In the genomic region with DNA sequence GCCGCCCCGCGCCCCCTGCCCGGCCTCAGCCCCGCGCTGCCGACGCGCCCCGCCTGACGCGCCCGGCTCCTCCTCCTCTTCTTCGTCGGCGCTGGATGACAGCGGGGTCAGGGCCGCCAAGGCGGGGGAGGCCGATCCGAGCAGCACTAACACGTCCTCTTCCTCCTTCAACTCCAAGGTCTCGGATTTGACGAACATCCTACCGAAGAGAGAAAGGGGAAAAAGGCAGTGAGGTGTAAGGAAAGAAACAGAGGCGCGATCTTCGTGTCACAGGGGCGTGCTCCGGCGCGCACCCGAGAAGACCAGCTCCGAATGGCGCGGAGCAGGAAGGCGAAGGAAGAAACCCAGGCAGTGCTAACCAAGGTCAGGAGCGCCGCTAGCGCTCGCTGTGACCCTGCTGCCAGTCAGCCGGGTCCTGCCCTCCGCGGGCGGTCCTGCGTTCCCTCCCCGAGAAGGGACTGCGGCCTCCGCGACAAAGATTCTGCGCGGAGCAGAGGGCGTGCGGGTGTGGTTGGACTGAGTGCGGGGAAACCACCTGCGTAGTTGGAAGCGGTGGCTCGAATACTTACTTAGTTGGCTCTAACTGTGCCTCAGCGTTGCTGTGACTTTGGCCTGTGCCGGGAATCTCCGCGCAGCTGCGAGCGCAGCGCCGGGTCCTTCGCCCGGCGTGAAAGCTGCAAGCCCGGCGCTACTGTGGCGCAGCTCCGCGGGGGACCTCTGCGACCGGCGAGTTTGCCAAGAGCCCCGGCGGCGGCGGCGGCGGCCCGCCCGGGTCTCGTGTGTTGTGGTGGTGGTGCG, we compare ENCODE assay signal across 1 cellular context.
TF ChIP-seq lines count a peak whose summit lies in the region.

No MANE protein-coding gene starts in this region.

TF ChIP-seq in K562, 482 proteins besides CTCF, POLR2A, EP300 and RAD21 (continued from another document):
- TF ChIP-seq, protein P1, sequence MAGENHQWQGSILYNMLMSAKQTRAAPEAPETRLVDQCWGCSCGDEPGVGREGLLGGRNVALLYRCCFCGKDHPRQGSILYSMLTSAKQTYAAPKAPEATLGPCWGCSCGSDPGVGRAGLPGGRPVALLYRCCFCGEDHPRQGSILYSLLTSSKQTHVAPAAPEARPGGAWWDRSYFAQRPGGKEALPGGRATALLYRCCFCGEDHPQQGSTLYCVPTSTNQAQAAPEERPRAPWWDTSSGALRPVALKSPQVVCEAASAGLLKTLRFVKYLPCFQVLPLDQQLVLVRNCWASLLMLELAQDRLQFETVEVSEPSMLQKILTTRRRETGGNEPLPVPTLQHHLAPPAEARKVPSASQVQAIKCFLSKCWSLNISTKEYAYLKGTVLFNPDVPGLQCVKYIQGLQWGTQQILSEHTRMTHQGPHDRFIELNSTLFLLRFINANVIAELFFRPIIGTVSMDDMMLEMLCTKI (IDR thresholded peaks at IDR 0.05; ENCODE audit: partially characterized antibody): no peak
- TF ChIP-seq TEAD2 (tag; IDR thresholded peaks at IDR 0.05): no peak
- peak; percentile 32 to 53; a peak in 3 of 4 replicates for TF ChIP-seq NRF1 (conservative IDR thresholded peaks at IDR 0.05 in 1 of 2, IDR thresholded peaks at IDR 0.05 in 1 of 2)
- TF ChIP-seq KAT2B (IDR thresholded peaks at IDR 0.05; ENCODE audit: low read depth, low read length): no peak
- no peak for TF ChIP-seq MECOM (CRISPR knock-in tag; IDR thresholded peaks at IDR 0.05)
- no peak for TF ChIP-seq TOE1 (IDR thresholded peaks at IDR 0.05; ENCODE audit: borderline replicate concordance)
- TF ChIP-seq TOE1 (CRISPR knock-in tag; IDR thresholded peaks at IDR 0.05; ENCODE audit: borderline replicate concordance, low read depth): no peak
- no peak for TF ChIP-seq NR2C1 (IDR thresholded peaks at IDR 0.05)
- peak; percentile 57; the same call in 1 of the 2 replicates for TF ChIP-seq NR2C1 (tag; IDR thresholded peaks at IDR 0.05)
- TF ChIP-seq, protein P2, sequence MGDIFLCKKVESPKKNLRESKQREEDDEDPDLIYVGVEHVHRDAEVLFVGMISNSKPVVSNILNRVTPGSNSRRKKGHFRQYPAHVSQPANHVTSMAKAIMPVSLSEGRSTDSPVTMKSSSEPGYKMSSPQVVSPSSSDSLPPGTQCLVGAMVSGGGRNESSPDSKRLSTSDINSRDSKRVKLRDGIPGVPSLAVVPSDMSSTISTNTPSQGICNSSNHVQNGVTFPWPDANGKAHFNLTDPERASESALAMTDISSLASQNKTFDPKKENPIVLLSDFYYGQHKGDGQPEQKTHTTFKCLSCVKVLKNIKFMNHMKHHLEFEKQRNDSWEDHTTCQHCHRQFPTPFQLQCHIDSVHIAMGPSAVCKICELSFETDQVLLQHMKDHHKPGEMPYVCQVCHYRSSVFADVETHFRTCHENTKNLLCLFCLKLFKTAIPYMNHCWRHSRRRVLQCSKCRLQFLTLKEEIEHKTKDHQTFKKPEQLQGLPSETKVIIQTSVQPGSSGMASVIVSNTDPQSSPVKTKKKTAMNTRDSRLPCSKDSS (IDR thresholded peaks at IDR 0.05; ENCODE audit: low read depth, partially characterized antibody): no peak
- TF ChIP-seq, protein P3, sequence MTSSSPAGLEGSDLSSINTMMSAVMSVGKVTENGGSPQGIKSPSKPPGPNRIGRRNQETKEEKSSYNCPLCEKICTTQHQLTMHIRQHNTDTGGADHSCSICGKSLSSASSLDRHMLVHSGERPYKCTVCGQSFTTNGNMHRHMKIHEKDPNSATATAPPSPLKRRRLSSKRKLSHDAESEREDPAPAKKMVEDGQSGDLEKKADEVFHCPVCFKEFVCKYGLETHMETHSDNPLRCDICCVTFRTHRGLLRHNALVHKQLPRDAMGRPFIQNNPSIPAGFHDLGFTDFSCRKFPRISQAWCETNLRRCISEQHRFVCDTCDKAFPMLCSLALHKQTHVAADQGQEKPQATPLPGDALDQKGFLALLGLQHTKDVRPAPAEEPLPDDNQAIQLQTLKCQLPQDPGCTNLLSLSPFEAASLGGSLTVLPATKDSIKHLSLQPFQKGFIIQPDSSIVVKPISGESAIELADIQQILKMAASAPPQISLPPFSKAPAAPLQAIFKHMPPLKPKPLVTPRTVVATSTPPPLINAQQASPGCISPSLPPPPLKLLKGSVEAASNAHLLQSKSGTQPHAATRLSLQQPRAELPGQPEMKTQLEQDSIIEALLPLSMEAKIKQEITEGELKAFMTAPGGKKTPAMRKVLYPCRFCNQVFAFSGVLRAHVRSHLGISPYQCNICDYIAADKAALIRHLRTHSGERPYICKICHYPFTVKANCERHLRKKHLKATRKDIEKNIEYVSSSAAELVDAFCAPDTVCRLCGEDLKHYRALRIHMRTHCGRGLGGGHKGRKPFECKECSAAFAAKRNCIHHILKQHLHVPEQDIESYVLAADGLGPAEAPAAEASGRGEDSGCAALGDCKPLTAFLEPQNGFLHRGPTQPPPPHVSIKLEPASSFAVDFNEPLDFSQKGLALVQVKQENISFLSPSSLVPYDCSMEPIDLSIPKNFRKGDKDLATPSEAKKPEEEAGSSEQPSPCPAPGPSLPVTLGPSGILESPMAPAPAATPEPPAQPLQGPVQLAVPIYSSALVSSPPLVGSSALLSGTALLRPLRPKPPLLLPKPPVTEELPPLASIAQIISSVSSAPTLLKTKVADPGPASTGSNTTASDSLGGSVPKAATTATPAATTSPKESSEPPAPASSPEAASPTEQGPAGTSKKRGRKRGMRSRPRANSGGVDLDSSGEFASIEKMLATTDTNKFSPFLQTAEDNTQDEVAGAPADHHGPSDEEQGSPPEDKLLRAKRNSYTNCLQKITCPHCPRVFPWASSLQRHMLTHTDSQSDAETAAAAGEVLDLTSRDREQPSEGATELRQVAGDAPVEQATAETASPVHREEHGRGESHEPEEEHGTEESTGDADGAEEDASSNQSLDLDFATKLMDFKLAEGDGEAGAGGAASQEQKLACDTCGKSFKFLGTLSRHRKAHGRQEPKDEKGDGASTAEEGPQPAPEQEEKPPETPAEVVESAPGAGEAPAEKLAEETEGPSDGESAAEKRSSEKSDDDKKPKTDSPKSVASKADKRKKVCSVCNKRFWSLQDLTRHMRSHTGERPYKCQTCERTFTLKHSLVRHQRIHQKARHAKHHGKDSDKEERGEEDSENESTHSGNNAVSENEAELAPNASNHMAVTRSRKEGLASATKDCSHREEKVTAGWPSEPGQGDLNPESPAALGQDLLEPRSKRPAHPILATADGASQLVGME (CRISPR knock-in tag; IDR thresholded peaks at IDR 0.05): no peak
- no peak for TF ChIP-seq IRF2 (CRISPR knock-in tag; IDR thresholded peaks at IDR 0.05)
- 0 out of 2 replicates have a peak, but pooled peaks have one; percentile 45 for TF ChIP-seq HDAC6 (IDR thresholded peaks at IDR 0.05; ENCODE audit: low read depth, low read length)
- TF ChIP-seq, protein P4, sequence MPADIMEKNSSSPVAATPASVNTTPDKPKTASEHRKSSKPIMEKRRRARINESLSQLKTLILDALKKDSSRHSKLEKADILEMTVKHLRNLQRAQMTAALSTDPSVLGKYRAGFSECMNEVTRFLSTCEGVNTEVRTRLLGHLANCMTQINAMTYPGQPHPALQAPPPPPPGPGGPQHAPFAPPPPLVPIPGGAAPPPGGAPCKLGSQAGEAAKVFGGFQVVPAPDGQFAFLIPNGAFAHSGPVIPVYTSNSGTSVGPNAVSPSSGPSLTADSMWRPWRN (IDR thresholded peaks at IDR 0.05; ENCODE audit: low read depth): peak; percentile 7; the same call in 1 of the 2 replicates
- peak in 1 of 3 experiments; percentile 20 for TF ChIP-seq YY1 (IDR thresholded peaks at IDR 0.05; ENCODE audit: borderline replicate concordance in 1 of 3, control insufficient read depth in 1 of 3, extremely low read depth in 1 of 3, insufficient read depth in 3 of 3, insufficient read length in 1 of 3, insufficient replicate concordance in 2 of 3, low read depth in 1 of 3, low read length in 2 of 3)
- TF ChIP-seq, protein P5, sequence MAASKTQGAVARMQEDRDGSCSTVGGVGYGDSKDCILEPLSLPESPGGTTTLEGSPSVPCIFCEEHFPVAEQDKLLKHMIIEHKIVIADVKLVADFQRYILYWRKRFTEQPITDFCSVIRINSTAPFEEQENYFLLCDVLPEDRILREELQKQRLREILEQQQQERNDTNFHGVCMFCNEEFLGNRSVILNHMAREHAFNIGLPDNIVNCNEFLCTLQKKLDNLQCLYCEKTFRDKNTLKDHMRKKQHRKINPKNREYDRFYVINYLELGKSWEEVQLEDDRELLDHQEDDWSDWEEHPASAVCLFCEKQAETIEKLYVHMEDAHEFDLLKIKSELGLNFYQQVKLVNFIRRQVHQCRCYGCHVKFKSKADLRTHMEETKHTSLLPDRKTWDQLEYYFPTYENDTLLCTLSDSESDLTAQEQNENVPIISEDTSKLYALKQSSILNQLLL (CRISPR knock-in tag; IDR thresholded peaks at IDR 0.05; ENCODE audit: borderline replicate concordance): no peak
- TF ChIP-seq PTRF (tag; IDR thresholded peaks at IDR 0.05): no peak
- no peak for TF ChIP-seq ZKSCAN3 (CRISPR knock-in tag; IDR thresholded peaks at IDR 0.05)
- peak; percentile 99 for TF ChIP-seq EZH2 (IDR thresholded peaks at IDR 0.05; ENCODE audit: borderline replicate concordance, low read depth, low read length)
- TF ChIP-seq ERF (CRISPR knock-in tag; IDR thresholded peaks at IDR 0.05): no peak
- TF ChIP-seq ZNF263 (CRISPR knock-in tag; IDR thresholded peaks at IDR 0.05; ENCODE audit: borderline replicate concordance): no peak
- TF ChIP-seq, protein P6, sequence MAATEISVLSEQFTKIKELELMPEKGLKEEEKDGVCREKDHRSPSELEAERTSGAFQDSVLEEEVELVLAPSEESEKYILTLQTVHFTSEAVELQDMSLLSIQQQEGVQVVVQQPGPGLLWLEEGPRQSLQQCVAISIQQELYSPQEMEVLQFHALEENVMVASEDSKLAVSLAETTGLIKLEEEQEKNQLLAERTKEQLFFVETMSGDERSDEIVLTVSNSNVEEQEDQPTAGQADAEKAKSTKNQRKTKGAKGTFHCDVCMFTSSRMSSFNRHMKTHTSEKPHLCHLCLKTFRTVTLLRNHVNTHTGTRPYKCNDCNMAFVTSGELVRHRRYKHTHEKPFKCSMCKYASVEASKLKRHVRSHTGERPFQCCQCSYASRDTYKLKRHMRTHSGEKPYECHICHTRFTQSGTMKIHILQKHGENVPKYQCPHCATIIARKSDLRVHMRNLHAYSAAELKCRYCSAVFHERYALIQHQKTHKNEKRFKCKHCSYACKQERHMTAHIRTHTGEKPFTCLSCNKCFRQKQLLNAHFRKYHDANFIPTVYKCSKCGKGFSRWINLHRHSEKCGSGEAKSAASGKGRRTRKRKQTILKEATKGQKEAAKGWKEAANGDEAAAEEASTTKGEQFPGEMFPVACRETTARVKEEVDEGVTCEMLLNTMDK (IDR thresholded peaks at IDR 0.05; ENCODE audit: borderline replicate concordance, insufficient read depth, low read depth, low read length, poor library complexity, severe bottlenecking): no peak
- TF ChIP-seq, protein P7, sequence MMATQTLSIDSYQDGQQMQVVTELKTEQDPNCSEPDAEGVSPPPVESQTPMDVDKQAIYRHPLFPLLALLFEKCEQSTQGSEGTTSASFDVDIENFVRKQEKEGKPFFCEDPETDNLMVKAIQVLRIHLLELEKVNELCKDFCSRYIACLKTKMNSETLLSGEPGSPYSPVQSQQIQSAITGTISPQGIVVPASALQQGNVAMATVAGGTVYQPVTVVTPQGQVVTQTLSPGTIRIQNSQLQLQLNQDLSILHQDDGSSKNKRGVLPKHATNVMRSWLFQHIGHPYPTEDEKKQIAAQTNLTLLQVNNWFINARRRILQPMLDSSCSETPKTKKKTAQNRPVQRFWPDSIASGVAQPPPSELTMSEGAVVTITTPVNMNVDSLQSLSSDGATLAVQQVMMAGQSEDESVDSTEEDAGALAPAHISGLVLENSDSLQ (IDR thresholded peaks at IDR 0.05): no peak
- TF ChIP-seq, protein P8, sequence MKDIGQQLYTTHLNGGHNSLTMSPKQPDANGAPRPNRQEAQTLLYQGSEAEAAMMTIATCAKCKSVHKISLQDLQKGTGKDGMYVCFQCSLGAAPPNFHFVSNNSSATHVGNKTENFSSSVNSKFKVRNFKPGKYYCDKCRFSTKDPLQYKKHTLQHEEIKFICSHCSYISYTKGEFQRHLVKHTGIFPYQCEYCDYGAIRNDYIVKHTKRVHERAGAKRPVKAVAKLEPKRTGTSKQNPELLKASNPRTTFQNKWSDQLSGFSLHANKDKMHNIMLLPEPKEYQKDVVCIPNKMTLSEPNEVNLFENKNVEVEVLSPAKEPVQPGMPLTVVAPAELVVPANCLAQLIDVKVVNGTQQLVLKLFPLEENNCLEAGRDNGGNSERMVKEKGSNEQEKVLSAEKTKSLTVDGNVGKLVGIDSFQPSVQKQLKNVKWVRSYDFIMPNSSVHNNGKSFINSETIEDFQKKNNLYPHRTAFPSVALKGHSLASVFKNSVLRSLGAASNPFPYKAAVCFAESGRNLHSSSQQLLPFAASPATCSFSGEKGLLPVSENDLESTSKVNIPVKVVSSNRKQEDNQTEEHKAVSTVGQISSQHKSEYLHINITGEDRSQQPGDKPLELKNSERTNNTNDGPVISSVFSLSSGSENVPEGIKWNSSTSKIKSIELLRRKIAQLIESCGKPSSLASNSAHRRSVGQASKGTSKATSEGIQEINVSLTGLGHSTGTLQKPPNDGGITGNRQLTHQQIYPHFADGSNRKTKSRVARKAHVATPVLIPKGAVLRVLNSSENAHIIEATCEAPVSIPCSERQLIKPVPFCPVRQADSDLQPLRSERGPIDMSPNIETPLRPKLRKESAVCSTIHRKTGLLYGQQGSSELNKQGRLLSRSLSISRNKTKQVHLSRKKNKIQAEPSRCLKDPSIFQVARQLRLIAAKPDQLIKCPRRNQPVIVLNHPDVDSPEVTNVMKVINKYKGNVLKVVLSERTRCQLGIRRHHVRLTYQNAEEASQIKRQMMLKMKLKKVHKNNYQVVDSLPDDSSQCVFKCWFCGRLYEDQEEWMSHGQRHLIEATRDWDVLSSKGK (CRISPR knock-in tag; IDR thresholded peaks at IDR 0.05): no peak
- no peak for TF ChIP-seq BHLHE40 (IDR thresholded peaks at IDR 0.05; ENCODE audit: low read length)
- TF ChIP-seq RFX7 (CRISPR knock-in tag; IDR thresholded peaks at IDR 0.05): no peak
- TF ChIP-seq FOSL1 (tag; conservative IDR thresholded peaks at IDR 0.05): no peak
- TF ChIP-seq PHF8 (IDR thresholded peaks at IDR 0.05; ENCODE audit: borderline replicate concordance, low read length): peak; percentile 4; the same call in 1 of the 2 replicates
- TF ChIP-seq, protein P9, sequence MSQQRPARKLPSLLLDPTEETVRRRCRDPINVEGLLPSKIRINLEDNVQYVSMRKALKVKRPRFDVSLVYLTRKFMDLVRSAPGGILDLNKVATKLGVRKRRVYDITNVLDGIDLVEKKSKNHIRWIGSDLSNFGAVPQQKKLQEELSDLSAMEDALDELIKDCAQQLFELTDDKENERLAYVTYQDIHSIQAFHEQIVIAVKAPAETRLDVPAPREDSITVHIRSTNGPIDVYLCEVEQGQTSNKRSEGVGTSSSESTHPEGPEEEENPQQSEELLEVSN (IDR thresholded peaks at IDR 0.05; ENCODE audit: borderline replicate concordance in 1 of 2, extremely low read depth in 1 of 2, insufficient read depth in 1 of 2, insufficient read length in 1 of 2, low read depth in 1 of 2, low read length in 1 of 2, poor library complexity in 1 of 2, severe bottlenecking in 1 of 2): peak in 1 of 2 experiments; percentile 38
- TF ChIP-seq SRSF7 (optimal IDR thresholded peaks at IDR 0.05; ENCODE audit: low read depth, low read length): no peak
- no peak for TF ChIP-seq DMBX1 (CRISPR knock-in tag; IDR thresholded peaks at IDR 0.05; ENCODE audit: borderline replicate concordance)
- TF ChIP-seq CREB1 (IDR thresholded peaks at IDR 0.05): peak; percentile 83
- peak; percentile 65; the same call in 1 of the 2 replicates for TF ChIP-seq CREB1 (CRISPR knock-in tag; IDR thresholded peaks at IDR 0.05)
- 0 out of 2 replicates have a peak, but pooled peaks have one; percentile 10 for TF ChIP-seq L3MBTL2 (IDR thresholded peaks at IDR 0.05)
- peak; percentile 3 for TF ChIP-seq RBBP5 (IDR thresholded peaks at IDR 0.05; ENCODE audit: borderline replicate concordance, insufficient read depth, low read length, poor library complexity, severe bottlenecking)
- TF ChIP-seq ZSCAN29 (IDR thresholded peaks at IDR 0.05): no peak
- no peak for TF ChIP-seq NR2C2 (CRISPR knock-in tag; IDR thresholded peaks at IDR 0.05)
- peak; percentile 67 for TF ChIP-seq NR2C2 (tag; IDR thresholded peaks at IDR 0.05)
